ENCODE assay signal across 9 cellular contexts in the genomic region with DNA sequence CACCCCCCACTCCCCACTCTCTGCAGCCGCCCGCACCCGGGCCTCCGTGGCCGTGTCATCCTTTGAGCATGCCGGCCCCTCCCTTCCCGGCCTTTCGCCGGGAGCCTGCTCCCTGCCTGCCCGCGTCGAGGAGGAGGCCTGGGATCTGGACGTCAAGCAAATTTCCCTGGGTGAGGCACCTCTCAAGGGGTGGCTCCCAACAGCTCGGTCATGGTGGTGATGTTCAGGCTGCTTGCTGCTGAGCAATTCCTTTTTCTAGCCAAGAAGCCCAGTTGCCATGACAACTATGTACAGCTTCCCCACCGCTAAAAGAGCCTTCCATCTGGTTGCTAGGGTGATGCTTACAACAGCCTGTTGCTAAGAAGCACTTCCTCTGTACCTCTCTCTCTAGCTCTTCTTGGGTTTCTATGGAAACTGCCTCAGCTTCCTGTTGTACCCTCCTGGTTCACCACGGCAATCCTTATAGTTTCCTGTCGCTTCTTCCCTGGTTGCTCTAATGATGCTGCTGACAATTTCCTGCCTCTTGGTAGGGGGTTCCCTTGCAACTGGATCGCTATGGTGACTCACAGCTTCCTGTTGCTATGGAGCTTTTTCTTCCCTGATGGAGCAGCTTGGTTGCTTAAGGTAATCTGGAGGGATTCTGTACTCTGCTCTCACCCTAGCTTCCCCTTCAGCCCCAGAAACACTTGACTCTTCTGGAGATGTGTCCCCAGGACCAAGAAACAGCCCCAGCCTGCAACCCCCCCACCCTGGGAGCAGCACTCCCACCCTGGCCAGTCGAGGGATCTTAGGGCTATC. TPM values are rescaled to one million over a fixed set of nuclear protein-coding genes. Genes with fewer than 3 reads are reported as not detected.
DNase-seq lines count a peak whose midpoint lies in the region; ATAC-seq and TF ChIP-seq lines count a peak whose summit lies in the region.
"Had no signal": no experiment of that assay in that cellular context is flagged by ENCODE, and none has a peak within 500 bp of the region (broad histone marks: within the 10 kb centered on the region; RNA-seq: fewer than 3 reads in every experiment).

No MANE protein-coding gene starts in this region.

- intact Hi-C loops in lower lobe of right lung (cut with DNase I) = no loop called here

- H3K4me3 ChIP-seq in ACC112 (ENCODE audit: low read depth, low read length) (no peak overlapping the region), Karpas-422 (ENCODE audit: low read length) (no peak overlapping the region), lower lobe of right lung (no peak overlapping the region)

- peak; percentile 84 for DNase-seq in Karpas-422
- DNase-seq in T-helper 22 cell (ENCODE audit: low read depth) = peak; percentile 86
- DNase-seq in lower lobe of right lung = no peak
- DNase-seq in NCI-H2107 treated with DMSO at 0.1 percent for 48 hours (lab: John Stamatoyannopoulos, UW; ENCODE audit: unreplicated experiment) = no peak

- H3K9me3 ChIP-seq in Karpas-422 (ENCODE audit: low read length) (no peaks in the 10 kb centered on the region), lower lobe of right lung (no peaks in the 10 kb centered on the region)

- no peak for TF ChIP-seq CTCF in lower lobe of right lung (IDR thresholded peaks at IDR 0.05)

- H3K27me3 ChIP-seq in ACC112 (ENCODE audit: insufficient read depth, low read length) (no peaks in the 10 kb centered on the region), Karpas-422 (ENCODE audit: low read length) (no peaks in the 10 kb centered on the region), lower lobe of right lung (ENCODE audit: low read depth) (no peaks in the 10 kb centered on the region)

- H3K36me3 ChIP-seq in ACC112 (ENCODE audit: insufficient read depth, low read length) = peaks cover 11% of the 10 kb centered on the region; the same call in 1 of the 2 replicates
- no peaks in the 10 kb centered on the region for H3K36me3 ChIP-seq in Karpas-422 (ENCODE audit: insufficient read depth, low read length)
- peaks cover 90% of the 10 kb centered on the region for H3K36me3 ChIP-seq in lower lobe of right lung

- H3K79me2 ChIP-seq in ACC112 (ENCODE audit: control insufficient read depth, insufficient read depth, low read length, unreplicated experiment) = no peaks in the 10 kb centered on the region
- H3K79me2 ChIP-seq in Karpas-422 (ENCODE audit: low read length) = no peaks in the 10 kb centered on the region

- no peaks in the 10 kb centered on the region for H3K9me2 ChIP-seq in Karpas-422 (replicated peaks; ENCODE audit: insufficient read depth, low read length)

- H2AFZ ChIP-seq in ACC112 (ENCODE audit: low read length, unreplicated experiment) = no peak overlapping the region
- H2AFZ ChIP-seq in Karpas-422 (ENCODE audit: low read length) = no peak overlapping the region

- peak; percentile 80 for ATAC-seq in GM18519 (IDR thresholded peaks at IDR 0.05; ENCODE audit: low FRiP score, unreplicated experiment)
- peak; percentile 25 to 34 for ATAC-seq in lower lobe of right lung

- no peak overlapping the region for H3K9ac ChIP-seq in Karpas-422 (ENCODE audit: low read length)

- H4K20me1 ChIP-seq in Karpas-422 (ENCODE audit: insufficient read depth, low read depth, low read length) = no peaks in the 10 kb centered on the region

- no peak overlapping the region for H3K4me2 ChIP-seq in Karpas-422 (ENCODE audit: low read depth, low read length, poor library complexity, severe bottlenecking)

- peak overlapping the region; percentile 97 for H3K27ac ChIP-seq in ACC112 (ENCODE audit: low read depth, low read length)
- no peak overlapping the region for H3K27ac ChIP-seq in Karpas-422 (ENCODE audit: low read length)
- H3K27ac ChIP-seq in cingulate gyrus (ENCODE audit: low read depth, low read length) = peak overlapping the region; percentile 39
- H3K27ac ChIP-seq in lower lobe of right lung = peak overlapping the region; percentile 34
- peak overlapping the region; percentile 5 for H3K27ac ChIP-seq in temporal lobe (ENCODE audit: low read depth, low read length)
- H3K27ac ChIP-seq: epithelial cell of prostate had no signal

- H3K4me1 ChIP-seq in ACC112 (ENCODE audit: control insufficient read depth, insufficient read depth, low read length, unreplicated experiment) (peaks cover 27% of the 10 kb centered on the region), Karpas-422 (ENCODE audit: low read length) (0 out of 2 replicates have a peak, but pooled peaks cover 3% of the 10 kb centered on the region), lower lobe of right lung (peaks cover 23% of the 10 kb centered on the region)

RNA-seq across cellular contexts. Expression of a gene that starts 11.0 kb away (rescaled TPM):
- total RNA-seq in Karpas-422 (2014; rRNA removed; shearing (Covaris generic); ENCODE audit: low replicate concordance) = 3.4 and 3.8 TPM in 2 replicates
- total RNA-seq in lower lobe of right lung = 46.1 TPM
- total RNA-seq in temporal lobe = 5.7 TPM

RNA-seq across cellular contexts. Expression of a gene that starts 13.4 kb away (rescaled TPM):
- total RNA-seq in Karpas-422 (2014; rRNA removed; shearing (Covaris generic); ENCODE audit: low replicate concordance) = not detected in 2 replicates
- total RNA-seq in lower lobe of right lung (0.50 TPM), temporal lobe (not detected)

RNA-seq across cellular contexts. Expression of a gene that starts 17.4 kb away (rescaled TPM):
- 2.2 TPM in 2 replicates for total RNA-seq in Karpas-422 (2014; rRNA removed; shearing (Covaris generic); ENCODE audit: low replicate concordance)
- total RNA-seq in lower lobe of right lung = 28.5 TPM
- total RNA-seq in temporal lobe = 15.0 TPM

RNA-seq across cellular contexts. Expression of a gene that starts 29.9 kb away (rescaled TPM):
- not detected in 2 replicates for total RNA-seq in Karpas-422 (2014; rRNA removed; shearing (Covaris generic); ENCODE audit: low replicate concordance)
- total RNA-seq in lower lobe of right lung = not detected
- total RNA-seq in temporal lobe = not detected

RNA-seq across cellular contexts. Expression of a gene that starts 45.3 kb away (rescaled TPM):
- total RNA-seq in Karpas-422 (2014; rRNA removed; shearing (Covaris generic); ENCODE audit: low replicate concordance) = not detected in 2 replicates
- total RNA-seq in lower lobe of right lung = not detected
- not detected for total RNA-seq in temporal lobe

Comparison
In these comparisons a context has a peak if more than half of its experiments do, and no peak if none do; other contexts are left out.
1. DNase-seq: peak in Karpas-422 (single experiment) and T-helper 22 cell (single experiment); none in lower lobe of right lung (single experiment) and NCI-H2107 treated with DMSO at 0.1 percent for 48 hours (single experiment).